19 cellular contexts compared by ENCODE assay signal in genomic region chr7:1867326-1867725, GRCh38.
A peak's percentile ranks its signal among the peaks of the same experiment; 100 is the strongest.
DNase-seq lines count a peak whose midpoint lies in the region; ATAC-seq and TF ChIP-seq lines count a peak whose summit lies in the region.
"Had no signal": no experiment of that assay in that cellular context is flagged by ENCODE, and none has a peak within 500 bp of the region (broad histone marks: within the 10 kb centered on the region; RNA-seq: fewer than 3 reads in every experiment).

No MANE protein-coding gene starts in this region.

- no peak overlapping the region for H3K27ac ChIP-seq in endodermal cell (ENCODE audit: low read depth, low read length)
- H3K27ac ChIP-seq: C4-2B, GM23248 had no signal

- no peaks in the 10 kb centered on the region for H3K27me3 ChIP-seq in endodermal cell (ENCODE audit: control insufficient read depth, insufficient read depth, low read length, poor library complexity, severe bottlenecking)

- no peak overlapping the region for H3K4me3 ChIP-seq in endodermal cell (ENCODE audit: low read length)
- H3K4me3 ChIP-seq: GM23248 had no signal

- peaks cover 3% of the 10 kb centered on the region for H3K36me3 Mint-ChIP-seq in T-helper 17 cell (ENCODE audit: low read depth)
- peaks cover 5% of the 10 kb centered on the region for H3K36me3 Mint-ChIP-seq in endodermal cell (ENCODE audit: low read depth)
- no peaks in the 10 kb centered on the region for H3K36me3 Mint-ChIP-seq in stimulated activated effector memory CD8-positive, alpha-beta T cell treated with anti-CD3 and anti-CD28 coated beads, Interleukin-12 subunit alpha, Interleukin-12 subunit beta, amount 100 ng/mL, for 72 hours
- H3K36me3 Mint-ChIP-seq: IgD-negative memory B cell had no signal

- TF ChIP-seq CTCF in endodermal cell (conservative IDR thresholded peaks at IDR 0.05): no peak

- no peak overlapping the region for H3K27ac Mint-ChIP-seq in T-helper 17 cell
- peak overlapping the region; percentile 52 for H3K27ac Mint-ChIP-seq in endodermal cell
- peak overlapping the region; percentile 82 for H3K27ac Mint-ChIP-seq in stimulated activated effector memory CD8-positive, alpha-beta T cell treated with anti-CD3 and anti-CD28 coated beads, Interleukin-12 subunit alpha, Interleukin-12 subunit beta, amount 100 ng/mL, for 72 hours
- H3K27ac Mint-ChIP-seq: HFFc6, IgD-negative memory B cell had no signal

- H3K9ac ChIP-seq in endodermal cell (ENCODE audit: extremely low read depth, low read length, poor library complexity, severe bottlenecking): no peak overlapping the region
- H3K9ac ChIP-seq: GM23248 had no signal

- intact Hi-C loops in head of caudate nucleus (cut with DNase I): no loop called here

- 93 to 94% methylated on average over 15 to 16 of the region's 16 CpGs for WGBS in endodermal cell (ENCODE audit: insufficient coverage in 1 of 2, insufficient read length in 1 of 2), 2 experiments

- H3K4me3 Mint-ChIP-seq in T-helper 17 cell (peak overlapping the region; percentile 77), endodermal cell (no peak overlapping the region)
- no peak overlapping the region for H3K4me3 Mint-ChIP-seq in stimulated activated effector memory CD8-positive, alpha-beta T cell treated with anti-CD3 and anti-CD28 coated beads, Interleukin-12 subunit alpha, Interleukin-12 subunit beta, amount 100 ng/mL, for 72 hours
- H3K4me3 Mint-ChIP-seq: CD4-positive, alpha-beta memory T cell; HFFc6 had no signal

- DNase-seq in T-helper 17 cell: no peak
- DNase-seq in endodermal cell: peak; percentile 59
- DNase-seq in stimulated activated effector memory CD8-positive, alpha-beta T cell treated with anti-CD3 and anti-CD28 coated beads, Interleukin-12 subunit alpha, Interleukin-12 subunit beta, amount 100 ng/mL, for 72 hours (ENCODE audit: low spot score in 2 of 2): no peak
- DNase-seq in GM19238 (ENCODE audit: insufficient read length, low spot score): no peak
- no peak for DNase-seq in head of caudate nucleus
- DNase-seq: ACHN; AML-193; CD4-positive, alpha-beta memory T cell; DMS153; DMS79; GDM1; GM23248; HCEC 1CT; HFFc6; KBM-7 had no signal

- ATAC-seq in T-helper 17 cell (no peak), HG03280 (IDR thresholded peaks at IDR 0.05; ENCODE audit: unreplicated experiment) (no peak)
- no peak for ATAC-seq in stimulated activated effector memory CD8-positive, alpha-beta T cell treated with anti-CD3 and anti-CD28 coated beads, Interleukin-12 subunit alpha, Interleukin-12 subunit beta, amount 100 ng/mL, for 72 hours
- ATAC-seq: HepG2 had no signal

- H3K9me3 ChIP-seq in T-helper 17 cell (ENCODE audit: control insufficient read depth, low read length, poor library complexity, severe bottlenecking) (no peaks in the 10 kb centered on the region), endodermal cell (ENCODE audit: control insufficient read depth, low read length) (no peaks in the 10 kb centered on the region)

- H3K36me3 ChIP-seq in endodermal cell (ENCODE audit: control insufficient read depth, insufficient read depth, low read length): no peaks in the 10 kb centered on the region

- peaks cover 2% of the 10 kb centered on the region for H3K9me3 Mint-ChIP-seq in endodermal cell
- no peaks in the 10 kb centered on the region for H3K9me3 Mint-ChIP-seq in stimulated activated effector memory CD8-positive, alpha-beta T cell treated with anti-CD3 and anti-CD28 coated beads, Interleukin-12 subunit alpha, Interleukin-12 subunit beta, amount 100 ng/mL, for 72 hours
- H3K9me3 Mint-ChIP-seq: CD4-positive, alpha-beta memory T cell; IgD-negative memory B cell had no signal

- no peaks in the 10 kb centered on the region for H3K4me1 ChIP-seq in endodermal cell (ENCODE audit: control insufficient read depth, insufficient read depth, low read length)

- peaks cover 7% of the 10 kb centered on the region for H3K4me1 Mint-ChIP-seq in T-helper 17 cell
- H3K4me1 Mint-ChIP-seq in endodermal cell: peaks cover 8% of the 10 kb centered on the region
- peaks cover 21% of the 10 kb centered on the region for H3K4me1 Mint-ChIP-seq in stimulated activated effector memory CD8-positive, alpha-beta T cell treated with anti-CD3 and anti-CD28 coated beads, Interleukin-12 subunit alpha, Interleukin-12 subunit beta, amount 100 ng/mL, for 72 hours

- H3K27me3 Mint-ChIP-seq in T-helper 17 cell (no peaks in the 10 kb centered on the region), endodermal cell (ENCODE audit: insufficient read depth) (no peaks in the 10 kb centered on the region)
- H3K27me3 Mint-ChIP-seq: CD4-positive, alpha-beta memory T cell; IgD-negative memory B cell had no signal
